In genomic region chr11:68398870-68399865, GRCh38 we compare ENCODE assay signal across 2 cellular contexts.
A peak's percentile ranks its signal among the peaks of the same experiment; 100 is the strongest.
TF ChIP-seq lines count a peak whose summit lies in the region.

No MANE protein-coding gene starts in this region.

TF ChIP-seq in liver, 16 proteins besides CTCF, POLR2A, EP300 and RAD21 (continued from another document):
- TF ChIP-seq NR2F2 (IDR thresholded peaks at IDR 0.05) (peak; percentile 91), RXRA (IDR thresholded peaks at IDR 0.05) (peak; percentile 74 to 80)

TF ChIP-seq in HepG2, 621 proteins besides CTCF, POLR2A, EP300 and RAD21 (continued from another document):
- TF ChIP-seq DNMT1 (CRISPR knock-in tag; IDR thresholded peaks at IDR 0.05), result no peak
- TF ChIP-seq GATA4 (IDR thresholded peaks at IDR 0.05; ENCODE audit: borderline replicate concordance, low read depth), result no peak
- no peak for TF ChIP-seq HOXA9 (CRISPR knock-in tag; IDR thresholded peaks at IDR 0.05; ENCODE audit: borderline replicate concordance)
- TF ChIP-seq, protein P1, sequence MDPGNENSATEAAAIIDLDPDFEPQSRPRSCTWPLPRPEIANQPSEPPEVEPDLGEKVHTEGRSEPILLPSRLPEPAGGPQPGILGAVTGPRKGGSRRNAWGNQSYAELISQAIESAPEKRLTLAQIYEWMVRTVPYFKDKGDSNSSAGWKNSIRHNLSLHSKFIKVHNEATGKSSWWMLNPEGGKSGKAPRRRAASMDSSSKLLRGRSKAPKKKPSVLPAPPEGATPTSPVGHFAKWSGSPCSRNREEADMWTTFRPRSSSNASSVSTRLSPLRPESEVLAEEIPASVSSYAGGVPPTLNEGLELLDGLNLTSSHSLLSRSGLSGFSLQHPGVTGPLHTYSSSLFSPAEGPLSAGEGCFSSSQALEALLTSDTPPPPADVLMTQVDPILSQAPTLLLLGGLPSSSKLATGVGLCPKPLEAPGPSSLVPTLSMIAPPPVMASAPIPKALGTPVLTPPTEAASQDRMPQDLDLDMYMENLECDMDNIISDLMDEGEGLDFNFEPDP (CRISPR knock-in tag; conservative IDR thresholded peaks at IDR 0.05), result no peak
